ENCODE assay signal across 26 cellular contexts in the genomic region with DNA sequence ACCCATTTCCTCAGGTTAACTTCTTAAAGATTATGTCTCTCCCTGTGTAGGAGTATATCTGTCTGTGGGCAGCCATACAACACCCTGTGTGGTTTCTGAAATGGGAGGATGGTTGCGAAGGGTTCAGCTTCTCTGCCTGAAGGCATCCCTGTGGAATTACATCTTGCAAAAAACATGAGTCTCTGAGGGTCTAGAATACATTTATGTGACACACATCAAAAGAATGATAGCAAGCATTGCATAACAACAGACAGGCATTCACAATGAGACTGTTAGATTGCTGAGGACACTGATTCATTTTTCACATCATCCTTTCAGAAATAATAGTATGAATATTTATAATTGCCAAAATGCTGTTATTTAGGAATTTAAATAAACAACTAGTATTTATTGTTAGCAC.
DNase-seq lines count a peak whose midpoint lies in the region; ATAC-seq and TF ChIP-seq lines count a peak whose summit lies in the region.
"Had no signal": no experiment of that assay in that cellular context is flagged by ENCODE, and none has a peak within 500 bp of the region (broad histone marks: within the 10 kb centered on the region; RNA-seq: fewer than 3 reads in every experiment).

No MANE protein-coding gene starts in this region.

- CTCF ChIA-PET in activated CD8-positive, alpha-beta memory T cell treated with anti-CD3 and anti-CD28 coated beads, Interleukin-2, amount 10 ng/mL, durations not matched to agents 7 days and 5 days (lab: Charles Lee) = no interaction called here

- H3K27ac Mint-ChIP-seq in activated CD8-positive, alpha-beta memory T cell treated with anti-CD3 and anti-CD28 coated beads, Interleukin-2, amount 10 ng/mL, durations not matched to agents 7 days and 5 days = no peak overlapping the region
- H3K27ac Mint-ChIP-seq: activated naive CD4-positive, alpha-beta T cell treated with anti-CD3 and anti-CD28 coated beads for 36 hours; CD8-positive, alpha-beta T cell had no signal

- no peaks in the 10 kb centered on the region for H4K20me1 ChIP-seq in neural cell (ENCODE audit: insufficient read depth)

- DNase-seq in EH (ENCODE audit: low read depth) (peak; percentile 42), LHCN-M2 (ENCODE audit: low read depth) (peak; percentile 75), epithelial cell of esophagus (ENCODE audit: low read depth) (peak; percentile 59), erythroblast (lab: John Stamatoyannopoulos, UW) (no peak), NCI-H187 (lab: John Stamatoyannopoulos, UW) (no peak), NCI-H1694 treated with DMSO at 0.1 percent for 48 hours (lab: John Stamatoyannopoulos, UW) (no peak)
- DNase-seq in activated CD8-positive, alpha-beta memory T cell treated with anti-CD3 and anti-CD28 coated beads, Interleukin-2, amount 10 ng/mL, durations not matched to agents 7 days and 5 days = no peak
- DNase-seq: activated CD4-positive, alpha-beta T cell treated with anti-CD3 and anti-CD28 coated beads, Interleukin-2, amount 50 U/mL, for 1 hour; activated naive CD4-positive, alpha-beta T cell treated with anti-CD3 and anti-CD28 coated beads for 36 hours; AML-193; CD8-positive, alpha-beta T cell; central memory CD4-positive, alpha-beta T cell; DMS 273 treated with DMSO at 0.1 percent for 48 hours; H7; kidney; NCI-H1092 treated with DMSO at 0.1 percent for 48 hours; NCI-H2029 treated with DMSO at 0.1 percent for 48 hours; NCI-H446; psoas muscle; small intestine; stimulated activated CD4-positive, alpha-beta T cell treated with anti-CD3 and anti-CD28 coated beads, Interleukin-2, amount 100 ng/mL, for 24 hours; upper lobe of left lung had no signal

- no peak overlapping the region for H2AFZ ChIP-seq in neural cell (ENCODE audit: low read depth, low read length)

- H3K4me2 ChIP-seq in neural cell (ENCODE audit: low read length) = no peak overlapping the region

- no peaks in the 10 kb centered on the region for H3K36me3 ChIP-seq in neural cell (ENCODE audit: insufficient read depth, low read length)
- H3K36me3 ChIP-seq: neutrophil, upper lobe of left lung had no signal

- no peaks in the 10 kb centered on the region for H3K4me1 Mint-ChIP-seq in activated CD8-positive, alpha-beta memory T cell treated with anti-CD3 and anti-CD28 coated beads, Interleukin-2, amount 10 ng/mL, durations not matched to agents 7 days and 5 days

- H3K9ac ChIP-seq in neural cell (ENCODE audit: low read length) = no peak overlapping the region

- H3K4me3 ChIP-seq in epithelial cell of esophagus (ENCODE audit: low read length) = no peak overlapping the region
- H3K4me3 ChIP-seq in neural cell (ENCODE audit: low read length) = no peak overlapping the region
- H3K4me3 ChIP-seq: lung, psoas muscle, upper lobe of left lung had no signal

- TF ChIP-seq CTCF in epithelial cell of esophagus (IDR thresholded peaks at IDR 0.05; ENCODE audit: insufficient read depth, low read depth, low read length, missing control alignments) (no peak), neural cell (IDR thresholded peaks at IDR 0.05; ENCODE audit: poor library complexity, severe bottlenecking) (no peak)

- no peaks in the 10 kb centered on the region for H3K79me2 ChIP-seq in neural cell (replicated peaks; ENCODE audit: insufficient read depth, low read length)

- H3K9me3 ChIP-seq in neural cell (ENCODE audit: low read length) = peaks cover 3% of the 10 kb centered on the region
- H3K9me3 ChIP-seq: neutrophil, psoas muscle, upper lobe of left lung had no signal

- no peak for ATAC-seq in activated CD8-positive, alpha-beta memory T cell treated with anti-CD3 and anti-CD28 coated beads, Interleukin-2, amount 10 ng/mL, durations not matched to agents 7 days and 5 days
- ATAC-seq: CD8-positive, alpha-beta T cell; psoas muscle had no signal

- TF ChIP-seq EP300 in neural cell (conservative IDR thresholded peaks at IDR 0.05; ENCODE audit: poor library complexity, severe bottlenecking) = peak; percentile 85

- H3F3A ChIP-seq in neural cell (ENCODE audit: insufficient read depth, low read length, poor library complexity, severe bottlenecking) = no peaks in the 10 kb centered on the region

- H3K9me2 ChIP-seq in neural cell (ENCODE audit: insufficient read depth, low read length) = no peaks in the 10 kb centered on the region

- H3K27ac ChIP-seq in neural cell (ENCODE audit: low read length) = no peak overlapping the region
- H3K27ac ChIP-seq: epithelial cell of prostate, neutrophil, psoas muscle, upper lobe of left lung had no signal

- peaks cover 2% of the 10 kb centered on the region for H3K9me3 Mint-ChIP-seq in activated CD8-positive, alpha-beta memory T cell treated with anti-CD3 and anti-CD28 coated beads, Interleukin-2, amount 10 ng/mL, durations not matched to agents 7 days and 5 days (ENCODE audit: low read depth)
- H3K9me3 Mint-ChIP-seq: activated naive CD4-positive, alpha-beta T cell treated with anti-CD3 and anti-CD28 coated beads for 36 hours had no signal

- no peaks in the 10 kb centered on the region for H3K36me3 Mint-ChIP-seq in activated CD8-positive, alpha-beta memory T cell treated with anti-CD3 and anti-CD28 coated beads, Interleukin-2, amount 10 ng/mL, durations not matched to agents 7 days and 5 days
- H3K36me3 Mint-ChIP-seq: CD8-positive, alpha-beta T cell had no signal

- TF ChIP-seq RAD21 in neural cell (conservative IDR thresholded peaks at IDR 0.05) = no peak

- no peak overlapping the region for H3K4me3 Mint-ChIP-seq in activated CD8-positive, alpha-beta memory T cell treated with anti-CD3 and anti-CD28 coated beads, Interleukin-2, amount 10 ng/mL, durations not matched to agents 7 days and 5 days
- H3K4me3 Mint-ChIP-seq: activated naive CD4-positive, alpha-beta T cell treated with anti-CD3 and anti-CD28 coated beads for 36 hours; CD8-positive, alpha-beta T cell had no signal

- no peaks in the 10 kb centered on the region for H3K27me3 ChIP-seq in neural cell (ENCODE audit: insufficient read depth, low read depth, low read length)
- H3K27me3 ChIP-seq: neutrophil, upper lobe of left lung had no signal

- H3K27me3 Mint-ChIP-seq in activated CD8-positive, alpha-beta memory T cell treated with anti-CD3 and anti-CD28 coated beads, Interleukin-2, amount 10 ng/mL, durations not matched to agents 7 days and 5 days = no peaks in the 10 kb centered on the region

- no peak for TF ChIP-seq POLR2A in erythroblast (IDR thresholded peaks at IDR 0.05; ENCODE audit: low read length)

TF ChIP-seq in neural cell, 6 proteins besides CTCF, POLR2A, EP300 and RAD21:
- TF ChIP-seq MXI1 (conservative IDR thresholded peaks at IDR 0.05; ENCODE audit: poor library complexity, severe bottlenecking) = no peak
- no peak for TF ChIP-seq SMC3 (conservative IDR thresholded peaks at IDR 0.05; ENCODE audit: poor library complexity)
- TF ChIP-seq, protein P1, sequence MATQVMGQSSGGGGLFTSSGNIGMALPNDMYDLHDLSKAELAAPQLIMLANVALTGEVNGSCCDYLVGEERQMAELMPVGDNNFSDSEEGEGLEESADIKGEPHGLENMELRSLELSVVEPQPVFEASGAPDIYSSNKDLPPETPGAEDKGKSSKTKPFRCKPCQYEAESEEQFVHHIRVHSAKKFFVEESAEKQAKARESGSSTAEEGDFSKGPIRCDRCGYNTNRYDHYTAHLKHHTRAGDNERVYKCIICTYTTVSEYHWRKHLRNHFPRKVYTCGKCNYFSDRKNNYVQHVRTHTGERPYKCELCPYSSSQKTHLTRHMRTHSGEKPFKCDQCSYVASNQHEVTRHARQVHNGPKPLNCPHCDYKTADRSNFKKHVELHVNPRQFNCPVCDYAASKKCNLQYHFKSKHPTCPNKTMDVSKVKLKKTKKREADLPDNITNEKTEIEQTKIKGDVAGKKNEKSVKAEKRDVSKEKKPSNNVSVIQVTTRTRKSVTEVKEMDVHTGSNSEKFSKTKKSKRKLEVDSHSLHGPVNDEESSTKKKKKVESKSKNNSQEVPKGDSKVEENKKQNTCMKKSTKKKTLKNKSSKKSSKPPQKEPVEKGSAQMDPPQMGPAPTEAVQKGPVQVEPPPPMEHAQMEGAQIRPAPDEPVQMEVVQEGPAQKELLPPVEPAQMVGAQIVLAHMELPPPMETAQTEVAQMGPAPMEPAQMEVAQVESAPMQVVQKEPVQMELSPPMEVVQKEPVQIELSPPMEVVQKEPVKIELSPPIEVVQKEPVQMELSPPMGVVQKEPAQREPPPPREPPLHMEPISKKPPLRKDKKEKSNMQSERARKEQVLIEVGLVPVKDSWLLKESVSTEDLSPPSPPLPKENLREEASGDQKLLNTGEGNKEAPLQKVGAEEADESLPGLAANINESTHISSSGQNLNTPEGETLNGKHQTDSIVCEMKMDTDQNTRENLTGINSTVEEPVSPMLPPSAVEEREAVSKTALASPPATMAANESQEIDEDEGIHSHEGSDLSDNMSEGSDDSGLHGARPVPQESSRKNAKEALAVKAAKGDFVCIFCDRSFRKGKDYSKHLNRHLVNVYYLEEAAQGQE (IDR thresholded peaks at IDR 0.05; ENCODE audit: borderline replicate concordance) = peak; percentile 37
- TF ChIP-seq POLR2AphosphoS5 (IDR thresholded peaks at IDR 0.05) = peak; percentile 88

Comparison
In these comparisons a context has a peak if more than half of its experiments do, and no peak if none do; other contexts are left out.
1. DNase-seq: peak in EH (single experiment), LHCN-M2 (single experiment) and epithelial cell of esophagus (single experiment); none in erythroblast (0 of 2), activated CD8-positive, alpha-beta memory T cell treated with anti-CD3 and anti-CD28 coated beads, Interleukin-2, amount 10 ng/mL, durations not matched to agents 7 days and 5 days (single experiment), NCI-H187 (0 of 2) and NCI-H1694 treated with DMSO at 0.1 percent for 48 hours (single experiment).